Comparison of ENCODE assay signal across 8 cellular contexts in genomic region chr1:207050428-207050767, GRCh38. TPM values are rescaled to one million over a fixed set of nuclear protein-coding genes. Genes with fewer than 3 reads are reported as not detected.
DNase-seq lines count a peak whose midpoint lies in the region; ATAC-seq and TF ChIP-seq lines count a peak whose summit lies in the region.

No MANE protein-coding gene starts in this region.

- peaks cover 56% of the 10 kb centered on the region for H3K36me3 Mint-ChIP-seq in CD4-positive, alpha-beta T cell (ENCODE audit: low read depth)
- peaks cover 57% of the 10 kb centered on the region for H3K36me3 Mint-ChIP-seq in MCF 10A (ENCODE audit: insufficient read depth, unreplicated experiment)

- H3K27ac ChIP-seq in CD4-positive, alpha-beta T cell (ENCODE audit: low read depth, low read length): peak overlapping the region; percentile 79
- peak overlapping the region; percentile 78 for H3K27ac ChIP-seq in KOPT-K1 (ENCODE audit: low read depth, low read length, poor library complexity, severe bottlenecking)
- peak overlapping the region; percentile 85 to 90 for H3K27ac ChIP-seq in lung (ENCODE audit: low read depth in 1 of 2, low read length in 1 of 2)
- peak overlapping the region; percentile 78 for H3K27ac ChIP-seq in urinary bladder (ENCODE audit: low read depth)

- TF ChIP-seq CTCF in CD4-positive, alpha-beta T cell (IDR thresholded peaks at IDR 0.05): peak; percentile 1
- TF ChIP-seq CTCF in MCF 10A (IDR thresholded peaks at IDR 0.05; ENCODE audit: unreplicated experiment) (no peak), lung (IDR thresholded peaks at IDR 0.05; ENCODE audit: control extremely low read depth, extremely low read depth) (no peak)

- no peaks in the 10 kb centered on the region for H3K27me3 ChIP-seq in CD4-positive, alpha-beta T cell (ENCODE audit: control insufficient read depth, insufficient read depth, low read length)
- H3K27me3 ChIP-seq in lung (ENCODE audit: control insufficient read depth, insufficient read depth): no peaks in the 10 kb centered on the region

- peak overlapping the region; percentile 93 for H3K27ac Mint-ChIP-seq in CD4-positive, alpha-beta T cell
- H3K27ac Mint-ChIP-seq in MCF 10A (ENCODE audit: low read depth, unreplicated experiment): peak overlapping the region; percentile 95

- H3K4me1 Mint-ChIP-seq in CD4-positive, alpha-beta T cell (ENCODE audit: low read depth): peaks cover 84% of the 10 kb centered on the region
- H3K4me1 Mint-ChIP-seq in MCF 10A (ENCODE audit: insufficient read depth, unreplicated experiment): peaks cover 70% of the 10 kb centered on the region

- POLR2A ChIA-PET in CD4-positive, alpha-beta T cell (lab: Charles Lee): interaction anchor here (1.0 to 1.4 kb wide), 4 partner anchors 21 to 271 kb away, joined by 3 to 7 read pairs (median 4); partner anchors contain the start of genes CD55 and FCMR
- POLR2A ChIA-PET in MCF 10A (lab: Yijun Ruan, JAX): interaction anchor here (0.6 to 33.4 kb wide), 24 partner anchors 10 to 1139 kb away, joined by 3 to 2100 read pairs (median 4); partner anchors contain the start of gene C1orf116

- H3K4me3 ChIP-seq in lung (peak overlapping the region; percentile 55), urinary bladder (ENCODE audit: low read depth, low read length) (peak overlapping the region; percentile 69)

- BruUV-seq in MCF 10A (replicated peaks; lab: Mats Ljungman, UMichigan): no TSS peak

- peak overlapping the region; percentile 98 for H3K4me3 Mint-ChIP-seq in CD4-positive, alpha-beta T cell
- H3K4me3 Mint-ChIP-seq in MCF 10A (ENCODE audit: unreplicated experiment): peak overlapping the region; percentile 89

- intact Hi-C loops in CD4-positive, alpha-beta T cell (cut with DNase I, micrococcal nuclease): loop anchor here (1.0 to 10.0 kb wide), 4 partner anchors 27 to 704 kb away; partner anchors contain the start of genes CD55 (in 2 of the 2) and CD46 (in 1 of the 2)
- intact Hi-C loops in MCF 10A (cut with micrococcal nuclease): loop anchor here (1.0 to 5.0 kb wide), 3 partner anchors 27 to 138 kb away; no protein-coding TSS in a partner anchor

- ATAC-seq in CD4-positive, alpha-beta T cell (ENCODE audit: poor library complexity): no peak
- ATAC-seq in lung (ENCODE audit: insufficient read depth, low FRiP score) (no peak), HG02884 (IDR thresholded peaks at IDR 0.05; ENCODE audit: unreplicated experiment) (no peak)

- 1 to 2% methylated on average over 11 of the region's 11 CpGs for WGBS in lung, 2 donors
- WGBS in urinary bladder: under 1% methylated on average over 11 of the region's 11 CpGs

- peaks cover 2 to 8% of the 10 kb centered on the region in 2 donors for H3K4me1 ChIP-seq in lung (ENCODE audit: control insufficient read depth in 2 of 2, insufficient read depth in 2 of 2, low read length in 2 of 2)
- no peaks in the 10 kb centered on the region for H3K4me1 ChIP-seq in urinary bladder (ENCODE audit: insufficient read depth)

- H3K9me3 ChIP-seq in CD4-positive, alpha-beta T cell (ENCODE audit: control insufficient read depth, low read length): no peaks in the 10 kb centered on the region
- H3K9me3 ChIP-seq in KOPT-K1 (ENCODE audit: insufficient read depth, low read length, poor library complexity, severe bottlenecking) (no peaks in the 10 kb centered on the region), lung (ENCODE audit: control insufficient read depth in 2 of 2, insufficient read depth in 1 of 2, low read length in 1 of 2) (no peaks in the 10 kb centered on the region)

- H3K36me3 ChIP-seq in KOPT-K1 (ENCODE audit: insufficient read depth, low read length): peaks cover 41% of the 10 kb centered on the region
- H3K36me3 ChIP-seq in lung (ENCODE audit: control insufficient read depth in 2 of 2, insufficient read depth in 2 of 2, low read length in 2 of 2): peaks cover 3 to 15% of the 10 kb centered on the region in 2 donors
- peaks cover 2% of the 10 kb centered on the region for H3K36me3 ChIP-seq in urinary bladder (ENCODE audit: insufficient read depth)

- peak in 2 of 10 experiments; percentile 21 to 37 for DNase-seq in CD4-positive, alpha-beta T cell
- no peak for DNase-seq in MCF 10A (ENCODE audit: unreplicated experiment)
- DNase-seq in lung (ENCODE audit: low spot score): no peak
- no peak for DNase-seq in NCI-H2107 treated with DMSO at 0.1 percent for 48 hours (lab: John Stamatoyannopoulos, UW; ENCODE audit: unreplicated experiment)
- no peak for DNase-seq in midbrain (lab: John Stamatoyannopoulos, UW)

- no peaks in the 10 kb centered on the region for H3K27me3 Mint-ChIP-seq in CD4-positive, alpha-beta T cell
- H3K27me3 Mint-ChIP-seq in MCF 10A (ENCODE audit: insufficient read depth, unreplicated experiment): no peaks in the 10 kb centered on the region

- no peaks in the 10 kb centered on the region for H3K9me3 Mint-ChIP-seq in CD4-positive, alpha-beta T cell
- no peaks in the 10 kb centered on the region for H3K9me3 Mint-ChIP-seq in MCF 10A (ENCODE audit: unreplicated experiment)

- CTCF ChIA-PET in CD4-positive, alpha-beta T cell (lab: Charles Lee): interaction anchor here (1.1 to 2.5 kb wide), 16 partner anchors 10 to 438 kb away, joined by 3 to 13 read pairs (median 5); partner anchors contain the start of genes C1orf116, CD55 and EIF2D
- CTCF ChIA-PET in MCF 10A (lab: Yijun Ruan, JAX): interaction anchor here (0.6 to 8.0 kb wide), 31 partner anchors 8 to 648 kb away, joined by 3 to 168 read pairs (median 8); partner anchors contain the start of genes C1orf116 and CR1

RNA-seq across cellular contexts. Expression of gene YOD1, which starts 0.6 kb away (rescaled TPM):
- 10 to 100 TPM; 17.9 TPM for total RNA-seq in CD4-positive, alpha-beta T cell
- total RNA-seq in MCF 10A (2022) (19.2 and 24.2 TPM in 2 replicates), lung (10 to 100 TPM in 1 of 2 donors, 1 to 10 TPM in 1; 7.1 to 34.4 TPM), urinary bladder (18.1 TPM)
- polyA plus RNA-seq in lung (1 to 10 TPM; 3.4 to 3.7 TPM), urinary bladder (2.8 TPM)

RNA-seq across cellular contexts. Expression of gene PFKFB2, which starts 2.7 kb away (rescaled TPM):
- 1 to 10 TPM; 3.2 to 4.0 TPM for total RNA-seq in CD4-positive, alpha-beta T cell
- total RNA-seq in MCF 10A (2022) (21.1 and 22.0 TPM in 2 replicates), lung (10 to 100 TPM; 50.8 to 52.3 TPM), urinary bladder (9.3 TPM)
- polyA plus RNA-seq in lung (10 to 100 TPM; 19.9 to 28.4 TPM), urinary bladder (3.4 TPM)

RNA-seq across cellular contexts. Expression of gene C1orf116, which starts 17.8 kb away (rescaled TPM):
- under 1 TPM; 0.25 to 0.36 TPM for total RNA-seq in CD4-positive, alpha-beta T cell
- 35.4 and 35.5 TPM in 2 replicates for total RNA-seq in MCF 10A (2022)
- total RNA-seq in lung: 100 to 1,000 TPM; 123 to 130 TPM
- 10 to 100 TPM; 27.7 to 59.9 TPM for polyA plus RNA-seq in lung
- 6.2 TPM for total RNA-seq in urinary bladder
- 2.7 TPM for polyA plus RNA-seq in urinary bladder

RNA-seq across cellular contexts. Expression of gene C4BPB, which starts 38.3 kb away (rescaled TPM):
- 1 to 10 TPM; 1.6 to 2.1 TPM for total RNA-seq in CD4-positive, alpha-beta T cell
- not detected in 2 replicates for total RNA-seq in MCF 10A (2022)
- 1 to 10 TPM; 4.2 to 6.5 TPM for total RNA-seq in lung
- polyA plus RNA-seq in lung: 1 to 10 TPM; 2.6 to 5.1 TPM
- 1.6 TPM for total RNA-seq in urinary bladder
- 0.46 TPM for polyA plus RNA-seq in urinary bladder

RNA-seq across cellular contexts. Expression of gene C4BPA, which starts 53.6 kb away (rescaled TPM):
- not detected for total RNA-seq in CD4-positive, alpha-beta T cell
- total RNA-seq in MCF 10A (2022) (not detected in 2 replicates), lung (100 to 1,000 TPM; 158 to 203 TPM), urinary bladder (0.95 TPM)
- polyA plus RNA-seq in lung (100 to 1,000 TPM in 1 of 2 donors, 10 to 100 TPM in 1; 21.2 to 213 TPM), urinary bladder (0.91 TPM)
